In genomic region chr20:49937023-49937929, GRCh38 we compare ENCODE assay signal across 1 cellular context.
TF ChIP-seq lines count a peak whose summit lies in the region.

No MANE protein-coding gene starts in this region.

TF ChIP-seq in HepG2, 621 proteins besides CTCF, POLR2A, EP300 and RAD21 (continued from another document and continues in another):
- no peak for TF ChIP-seq RNF219 (CRISPR knock-in tag; IDR thresholded peaks at IDR 0.05)
- TF ChIP-seq ZNF816 (CRISPR knock-in tag; IDR thresholded peaks at IDR 0.05; ENCODE audit: borderline replicate concordance), result no peak
- TF ChIP-seq SIX1 (CRISPR knock-in tag; IDR thresholded peaks at IDR 0.05; ENCODE audit: borderline replicate concordance), result no peak
- no peak for TF ChIP-seq ZNF749 (CRISPR knock-in tag; IDR thresholded peaks at IDR 0.05; ENCODE audit: borderline replicate concordance)
- no peak for TF ChIP-seq DMTF1 (CRISPR knock-in tag; IDR thresholded peaks at IDR 0.05)
- no peak for TF ChIP-seq ZNF652 (CRISPR knock-in tag; IDR thresholded peaks at IDR 0.05; ENCODE audit: borderline replicate concordance, low read depth)
- no peak for TF ChIP-seq ZBTB8A (CRISPR knock-in tag; IDR thresholded peaks at IDR 0.05; ENCODE audit: borderline replicate concordance, low read depth)
- TF ChIP-seq XRCC5 (optimal IDR thresholded peaks at IDR 0.05; ENCODE audit: low read length), result no peak
- no peak for TF ChIP-seq ZFYVE20 (CRISPR knock-in tag; IDR thresholded peaks at IDR 0.05; ENCODE audit: borderline replicate concordance, low read depth)
- no peak for TF ChIP-seq HNRNPUL1 (IDR thresholded peaks at IDR 0.05; ENCODE audit: low read depth, low read length)
- TF ChIP-seq JARID2 (CRISPR knock-in tag; IDR thresholded peaks at IDR 0.05; ENCODE audit: insufficient replicate concordance), result no peak
- TF ChIP-seq MYC (CRISPR knock-in tag; IDR thresholded peaks at IDR 0.05; ENCODE audit: borderline replicate concordance), result 0 out of 2 replicates have a peak, but pooled peaks have one; percentile 28
- no peak for TF ChIP-seq SRSF4 (IDR thresholded peaks at IDR 0.05; ENCODE audit: low read depth, low read length, poor library complexity, severe bottlenecking)
- peak; percentile 67; the same call in 1 of the 2 replicates for TF ChIP-seq ZBTB20 (CRISPR knock-in tag; IDR thresholded peaks at IDR 0.05; ENCODE audit: borderline replicate concordance, low read depth)
- TF ChIP-seq EHMT2 (IDR thresholded peaks at IDR 0.05; ENCODE audit: borderline replicate concordance, low read depth, low read length), result no peak
- no peak for TF ChIP-seq JDP2 (CRISPR knock-in tag; IDR thresholded peaks at IDR 0.05; ENCODE audit: borderline replicate concordance)
- TF ChIP-seq HDAC1 (CRISPR knock-in tag; IDR thresholded peaks at IDR 0.05), result no peak; the same call in none of the 2 replicates
- TF ChIP-seq ZNF142 (CRISPR knock-in tag; IDR thresholded peaks at IDR 0.05), result 0 out of 2 replicates have a peak, but pooled peaks have one; percentile 58
- 0 out of 2 replicates have a peak, but pooled peaks have one; percentile 3 for TF ChIP-seq ZNF7 (CRISPR knock-in tag; IDR thresholded peaks at IDR 0.05)
- TF ChIP-seq RBM39 (IDR thresholded peaks at IDR 0.05; ENCODE audit: low read depth, low read length, poor library complexity, severe bottlenecking), result no peak
- 0 out of 2 replicates have a peak, but pooled peaks have one; percentile 25 for TF ChIP-seq SKIL (CRISPR knock-in tag; IDR thresholded peaks at IDR 0.05; ENCODE audit: borderline replicate concordance)
- TF ChIP-seq ZNF589 (CRISPR knock-in tag; conservative IDR thresholded peaks at IDR 0.05), result 0 out of 2 replicates have a peak, but pooled peaks have one; percentile 40
- no peak for TF ChIP-seq USF2 (IDR thresholded peaks at IDR 0.05; ENCODE audit: low read depth, low read length)
- TF ChIP-seq USF2 (CRISPR knock-in tag; IDR thresholded peaks at IDR 0.05; ENCODE audit: borderline replicate concordance), result 0 out of 2 replicates have a peak, but pooled peaks have one; percentile 8
- no peak for TF ChIP-seq PLRG1 (conservative IDR thresholded peaks at IDR 0.05)
- no peak for TF ChIP-seq PHF5A (CRISPR knock-in tag; IDR thresholded peaks at IDR 0.05; ENCODE audit: low read depth, unreplicated experiment)
- 0 out of 2 replicates have a peak, but pooled peaks have one; percentile 18 for TF ChIP-seq TARDBP (CRISPR knock-in tag; IDR thresholded peaks at IDR 0.05)
- no peak for TF ChIP-seq PRDM10 (CRISPR knock-in tag; IDR thresholded peaks at IDR 0.05; ENCODE audit: low read depth)
- TF ChIP-seq ZNF879 (CRISPR knock-in tag; IDR thresholded peaks at IDR 0.05), result no peak
- no peak for TF ChIP-seq ZNF234 (CRISPR knock-in tag; conservative IDR thresholded peaks at IDR 0.05)
- no peak for TF ChIP-seq ZNF639 (CRISPR knock-in tag; conservative IDR thresholded peaks at IDR 0.05)
- TF ChIP-seq TMF1 (CRISPR knock-in tag; IDR thresholded peaks at IDR 0.05; ENCODE audit: low read depth), result no peak; the same call in 1 of the 2 replicates
- TF ChIP-seq ZNF747 (CRISPR knock-in tag; IDR thresholded peaks at IDR 0.05; ENCODE audit: borderline replicate concordance), result peak; percentile 74; the same call in 1 of the 2 replicates
- TF ChIP-seq IKZF5 (CRISPR knock-in tag; IDR thresholded peaks at IDR 0.05), result no peak
- no peak for TF ChIP-seq MTF2 (CRISPR knock-in tag; IDR thresholded peaks at IDR 0.05; ENCODE audit: borderline replicate concordance)
